ENCODE assay signal across 6 cellular contexts in genomic region chr19:48874309-48875135, GRCh38. TPM values are rescaled to one million over a fixed set of nuclear protein-coding genes. Genes with fewer than 3 reads are reported as not detected.
A peak's percentile ranks its signal among the peaks of the same experiment; 100 is the strongest.
DNase-seq lines count a peak whose midpoint lies in the region; ATAC-seq, FAIRE-seq and TF ChIP-seq lines count a peak whose summit lies in the region.

No MANE protein-coding gene starts in this region.

- TF ChIP-seq POLR2A in endothelial cell of umbilical vein (IDR thresholded peaks at IDR 0.05; ENCODE audit: low read depth, low read length): peak; percentile 56

- H3K9me1 ChIP-seq in endothelial cell of umbilical vein (replicated peaks; ENCODE audit: control insufficient read depth, extremely low read depth, insufficient read depth, low read length): no peaks in the 10 kb centered on the region

- POLR2A ChIA-PET in endothelial cell of umbilical vein (lab: Charles Lee): interaction anchor here (1.7 to 2.3 kb wide), 4 partner anchors 11 to 119 kb away, joined by 4 to 14 read pairs (median 7); partner anchors contain the start of genes GYS1 and RUVBL2

- ATAC-seq in HG03097 (IDR thresholded peaks at IDR 0.05; ENCODE audit: low FRiP score, unreplicated experiment): no peak

- H3K27me3 ChIP-seq in OCI-LY3 (ENCODE audit: low read depth, low read length) (no peaks in the 10 kb centered on the region), endothelial cell of umbilical vein (ENCODE audit: control insufficient read depth in 2 of 2, insufficient read depth in 2 of 2, low read length in 2 of 2) (no peaks in the 10 kb centered on the region), skeletal muscle tissue (ENCODE audit: control insufficient read depth in 3 of 3, insufficient read depth in 3 of 3, low read length in 3 of 3) (no peaks in the 10 kb centered on the region)

- FAIRE-seq in endothelial cell of umbilical vein (lab: Jason Lieb, UNC): no peak

- H3K4me2 ChIP-seq in OCI-LY3 (ENCODE audit: low read length) (peak overlapping the region; percentile 92), endothelial cell of umbilical vein (ENCODE audit: insufficient read depth, low read length) (peak overlapping the region; percentile 94)

- peaks cover 13% of the 10 kb centered on the region for H4K20me1 ChIP-seq in OCI-LY3 (ENCODE audit: insufficient read depth, low read length)
- no peaks in the 10 kb centered on the region for H4K20me1 ChIP-seq in endothelial cell of umbilical vein (replicated peaks; ENCODE audit: control insufficient read depth, extremely low read depth, insufficient read depth, low read length)

- DNase-seq in endothelial cell of umbilical vein (ENCODE audit: low read depth, low spot score) (peak; percentile 69), AG08396 (ENCODE audit: low spot score) (no peak)

- H3K4me3 ChIP-seq in OCI-LY3 (ENCODE audit: low read length): peak overlapping the region; percentile 91
- peak overlapping the region; percentile 93 to 100 (median 100) for H3K4me3 ChIP-seq in endothelial cell of umbilical vein (replicated peaks in 1 of 3; ENCODE audit: insufficient read depth in 1 of 3, low read depth in 1 of 3, low read length in 3 of 3)
- H3K4me3 ChIP-seq in skeletal muscle tissue (ENCODE audit: low read length in 3 of 3): peak overlapping the region; percentile 94 to 100 (median 97)

- H2AFZ ChIP-seq in OCI-LY3 (ENCODE audit: low read depth, low read length): no peak overlapping the region
- H2AFZ ChIP-seq in endothelial cell of umbilical vein (ENCODE audit: low read depth, low read length): no peak overlapping the region

- no TSS peak for BruUV-seq in endothelial cell of umbilical vein (replicated peaks; lab: Mats Ljungman, UMichigan)

- H3K4me1 ChIP-seq in ES-I3 (ENCODE audit: insufficient read depth, low read length) (no peaks in the 10 kb centered on the region; the same call in 1 of the 2 replicates), OCI-LY3 (ENCODE audit: low read length) (peaks cover 34% of the 10 kb centered on the region), endothelial cell of umbilical vein (ENCODE audit: control insufficient read depth, extremely low read depth, insufficient read depth, low read length) (peaks cover 29% of the 10 kb centered on the region), skeletal muscle tissue (ENCODE audit: control insufficient read depth in 3 of 3, insufficient read depth in 3 of 3, low read length in 3 of 3) (peaks cover 36 to 43% (median 42%) of the 10 kb centered on the region in 3 donors)

- peaks cover 47% of the 10 kb centered on the region for H3K79me2 ChIP-seq in OCI-LY3 (ENCODE audit: low read length)
- peaks cover 40% of the 10 kb centered on the region for H3K79me2 ChIP-seq in endothelial cell of umbilical vein (ENCODE audit: control insufficient read depth, insufficient read depth, low read length)

- peak overlapping the region; percentile 18; the same call in 1 of the 2 replicates for H3K9ac ChIP-seq in ES-I3 (ENCODE audit: low read depth, low read length)
- peak overlapping the region; percentile 98 for H3K9ac ChIP-seq in OCI-LY3 (ENCODE audit: low read length)
- H3K9ac ChIP-seq in endothelial cell of umbilical vein (replicated peaks; ENCODE audit: extremely low read depth, insufficient read depth, low read length): peak overlapping the region; percentile 100
- H3K9ac ChIP-seq in skeletal muscle tissue (ENCODE audit: low read depth in 1 of 3, low read length in 3 of 3): peak overlapping the region; percentile 100

- H3K36me3 ChIP-seq in ES-I3 (ENCODE audit: insufficient read depth, low read length) (peaks cover 18% of the 10 kb centered on the region), OCI-LY3 (replicated peaks; ENCODE audit: low read depth, low read length) (peaks cover 43% of the 10 kb centered on the region), endothelial cell of umbilical vein (ENCODE audit: control insufficient read depth in 2 of 2, extremely low read depth in 1 of 2, insufficient read depth in 2 of 2, low read length in 2 of 2) (peaks cover 17 to 20% of the 10 kb centered on the region in 2 experiments), skeletal muscle tissue (ENCODE audit: control insufficient read depth in 3 of 3, insufficient read depth in 3 of 3, low read length in 3 of 3) (peaks cover 26 to 41% (median 37%) of the 10 kb centered on the region in 3 donors)

- CTCF ChIA-PET in endothelial cell of umbilical vein (lab: Charles Lee): interaction anchor here (1.7 to 6.0 kb wide), 4 partner anchors 25 to 96 kb away, joined by 4 to 45 read pairs (median 12); partner anchors contain the start of gene NUCB1

- TF ChIP-seq CTCF in OCI-LY3 (IDR thresholded peaks at IDR 0.05; ENCODE audit: low read depth, low read length): no peak
- no peak for TF ChIP-seq CTCF in endothelial cell of umbilical vein (IDR thresholded peaks at IDR 0.05; ENCODE audit: extremely low read depth in 1 of 2, insufficient read depth in 1 of 2, low read depth in 1 of 2, low read length in 2 of 2)

- intact Hi-C loops in endothelial cell of umbilical vein (cut with micrococcal nuclease): no loop called here

- H3K27ac ChIP-seq in OCI-LY3 (ENCODE audit: low read length) (peak overlapping the region; percentile 95), endothelial cell of umbilical vein (ENCODE audit: insufficient read depth, low read depth, low read length) (peak overlapping the region; percentile 100), skeletal muscle tissue (ENCODE audit: low read depth, low read length) (peak overlapping the region; percentile 100)

- H3K9me3 ChIP-seq in ES-I3 (ENCODE audit: control insufficient read depth, insufficient read depth, low read length) (no peaks in the 10 kb centered on the region), OCI-LY3 (ENCODE audit: insufficient read depth, low read length) (no peaks in the 10 kb centered on the region), endothelial cell of umbilical vein (replicated peaks; ENCODE audit: control insufficient read depth, insufficient read depth, low read length) (no peaks in the 10 kb centered on the region), skeletal muscle tissue (ENCODE audit: control insufficient read depth in 3 of 3, low read length in 3 of 3) (no peaks in the 10 kb centered on the region)

- dilution Hi-C loops in endothelial cell of umbilical vein (cut with MboI; ENCODE audit: extremely low pct_ligation_motif_present, low sequenced_read_pairs): no loop called here

TF ChIP-seq in endothelial cell of umbilical vein, 7 proteins besides CTCF, POLR2A, EP300 and RAD21 (continues in another document):
- TF ChIP-seq FOS (IDR thresholded peaks at IDR 0.05; ENCODE audit: borderline replicate concordance, insufficient read depth, low read length) (peak; percentile 72), EZH2 (IDR thresholded peaks at IDR 0.05; ENCODE audit: borderline replicate concordance, low read depth, low read length, severe bottlenecking) (no peak)

RNA-seq across cellular contexts. Expression of gene PPP1R15A, which starts 2.3 kb away (rescaled TPM):
- total RNA-seq in endothelial cell of umbilical vein: 67.4 and 73.4 TPM in 2 replicates
- polyA plus RNA-seq in endothelial cell of umbilical vein: 34.3 and 42.3 TPM in 2 replicates
- polyA plus RNA-seq in endothelial cell of umbilical vein (2011; cell fraction: cytosol; rRNA removed): 59.0 and 85.4 TPM in 2 replicates
- polyA plus RNA-seq in endothelial cell of umbilical vein (2011; cell fraction: nucleus; rRNA removed): 129 and 133 TPM in 2 replicates
- 62.9 and 77.9 TPM in 2 replicates for polyA plus RNA-seq in endothelial cell of umbilical vein (2012)
- polyA minus RNA-seq in endothelial cell of umbilical vein: 29.3 and 36.4 TPM in 2 replicates
- 16.9 TPM for polyA minus RNA-seq in endothelial cell of umbilical vein (2011; cell fraction: cytosol; rRNA and poly(A)+ RNA removed)
- 48.8 and 83.7 TPM in 2 replicates for polyA minus RNA-seq in endothelial cell of umbilical vein (2011; cell fraction: nucleus; rRNA and poly(A)+ RNA removed)
- total RNA-seq in skeletal muscle tissue: 26.1 TPM

RNA-seq across cellular contexts. Expression of gene PLEKHA4, which starts 6.1 kb away (rescaled TPM):
- total RNA-seq in endothelial cell of umbilical vein (4.9 and 10.1 TPM in 2 replicates), skeletal muscle tissue (14.1 TPM)
- 3.9 and 4.5 TPM in 2 replicates for polyA plus RNA-seq in endothelial cell of umbilical vein
- 2.2 and 3.6 TPM in 2 replicates for polyA plus RNA-seq in endothelial cell of umbilical vein (2011; cell fraction: cytosol; rRNA removed)
- polyA plus RNA-seq in endothelial cell of umbilical vein (2011; cell fraction: nucleus; rRNA removed): 5.3 and 6.6 TPM in 2 replicates
- polyA plus RNA-seq in endothelial cell of umbilical vein (2012): 3.1 and 6.5 TPM in 2 replicates
- polyA minus RNA-seq in endothelial cell of umbilical vein: 4.5 and 4.6 TPM in 2 replicates
- polyA minus RNA-seq in endothelial cell of umbilical vein (2011; cell fraction: cytosol; rRNA and poly(A)+ RNA removed): not detected
- 2.7 and 2.9 TPM in 2 replicates for polyA minus RNA-seq in endothelial cell of umbilical vein (2011; cell fraction: nucleus; rRNA and poly(A)+ RNA removed)

RNA-seq across cellular contexts. Expression of gene TULP2, which starts 24.0 kb away (rescaled TPM):
- total RNA-seq in endothelial cell of umbilical vein: not detected in 2 replicates
- polyA plus RNA-seq in endothelial cell of umbilical vein: 0.08 and 0.18 TPM in 2 replicates
- polyA plus RNA-seq in endothelial cell of umbilical vein (2011; cell fraction: cytosol; rRNA removed): 0.07 and 0.14 TPM in 2 replicates
- polyA plus RNA-seq in endothelial cell of umbilical vein (2011; cell fraction: nucleus; rRNA removed): 0.10 and 0.18 TPM in 2 replicates
- not detected in 2 replicates for polyA plus RNA-seq in endothelial cell of umbilical vein (2012)
- polyA minus RNA-seq in endothelial cell of umbilical vein: 0.53 TPM in 1 of 2 replicates, not detected in the other
- not detected for polyA minus RNA-seq in endothelial cell of umbilical vein (2011; cell fraction: cytosol; rRNA and poly(A)+ RNA removed)
- not detected in 2 replicates for polyA minus RNA-seq in endothelial cell of umbilical vein (2011; cell fraction: nucleus; rRNA and poly(A)+ RNA removed)
- not detected for total RNA-seq in skeletal muscle tissue

RNA-seq across cellular contexts. Expression of gene NUCB1, which starts 25.6 kb away (rescaled TPM):
- 190 and 194 TPM in 2 replicates for total RNA-seq in endothelial cell of umbilical vein
- polyA plus RNA-seq in endothelial cell of umbilical vein: 231 and 237 TPM in 2 replicates
- polyA plus RNA-seq in endothelial cell of umbilical vein (2011; cell fraction: cytosol; rRNA removed): 169 and 211 TPM in 2 replicates
- 141 and 158 TPM in 2 replicates for polyA plus RNA-seq in endothelial cell of umbilical vein (2011; cell fraction: nucleus; rRNA removed)
- polyA plus RNA-seq in endothelial cell of umbilical vein (2012): 138 and 226 TPM in 2 replicates
- 57.5 and 82.7 TPM in 2 replicates for polyA minus RNA-seq in endothelial cell of umbilical vein
- polyA minus RNA-seq in endothelial cell of umbilical vein (2011; cell fraction: cytosol; rRNA and poly(A)+ RNA removed): 37.8 TPM
- polyA minus RNA-seq in endothelial cell of umbilical vein (2011; cell fraction: nucleus; rRNA and poly(A)+ RNA removed): 18.1 and 35.4 TPM in 2 replicates
- 107 TPM for total RNA-seq in skeletal muscle tissue

RNA-seq across cellular contexts. Expression of gene HSD17B14, which starts 38.2 kb away (rescaled TPM):
- 20.9 and 21.5 TPM in 2 replicates for total RNA-seq in endothelial cell of umbilical vein
- polyA plus RNA-seq in endothelial cell of umbilical vein: 44.5 and 46.3 TPM in 2 replicates
- polyA plus RNA-seq in endothelial cell of umbilical vein (2011; cell fraction: cytosol; rRNA removed): 15.0 and 24.3 TPM in 2 replicates
- 39.2 and 43.9 TPM in 2 replicates for polyA plus RNA-seq in endothelial cell of umbilical vein (2011; cell fraction: nucleus; rRNA removed)
- polyA plus RNA-seq in endothelial cell of umbilical vein (2012): 17.7 and 28.1 TPM in 2 replicates
- polyA minus RNA-seq in endothelial cell of umbilical vein: 9.4 and 9.6 TPM in 2 replicates
- polyA minus RNA-seq in endothelial cell of umbilical vein (2011; cell fraction: cytosol; rRNA and poly(A)+ RNA removed): not detected
- polyA minus RNA-seq in endothelial cell of umbilical vein (2011; cell fraction: nucleus; rRNA and poly(A)+ RNA removed): 8.8 and 18.9 TPM in 2 replicates
- total RNA-seq in skeletal muscle tissue: 0.52 TPM

Comparison
In these comparisons a context has a peak if more than half of its experiments do, and no peak if none do; other contexts are left out.
1. H3K9ac ChIP-seq: peak in every context shown above with its lines; median percentile 100 in endothelial cell of umbilical vein; 100 in skeletal muscle tissue; 98 in OCI-LY3; 18 in ES-I3.